Comparison of ENCODE assay signal across 8 cellular contexts in genomic region chr2:119679526-119679837, GRCh38. TPM values are rescaled to one million over a fixed set of nuclear protein-coding genes. Genes with fewer than 3 reads are reported as not detected.
DNase-seq lines count a peak whose midpoint lies in the region; ATAC-seq, FAIRE-seq and TF ChIP-seq lines count a peak whose summit lies in the region.

No MANE protein-coding gene starts in this region.

- WGBS in testis, 2 donors: 1 to 3% methylated on average over 9 of the region's 9 CpGs

- intact Hi-C loops in activated CD4-positive, alpha-beta T cell treated with anti-CD3 and anti-CD28 coated beads, Interleukin-2, amount 10 ng/mL, durations not matched to agents 24 days and 14 days (cut with micrococcal nuclease): loop anchor here (1.0 to 5.0 kb wide), 5 partner anchors 17 to 553 kb away; partner anchors contain the start of genes C2orf76, DBI, EPB41L5 and PTPN4
- intact Hi-C loops in kidney (cut with DNase I) (no loop called here), testis (cut with DNase I; ENCODE audit: low total_unique reads) (no loop called here)

- TF ChIP-seq CTCF in kidney (IDR thresholded peaks at IDR 0.05; ENCODE audit: borderline replicate concordance, extremely low read depth, insufficient read depth): no peak
- no peak for TF ChIP-seq CTCF in testis (IDR thresholded peaks at IDR 0.05)

- peaks cover 32% of the 10 kb centered on the region for H3K4me1 Mint-ChIP-seq in activated CD4-positive, alpha-beta T cell treated with anti-CD3 and anti-CD28 coated beads, Interleukin-2, amount 10 ng/mL, durations not matched to agents 24 days and 14 days
- H3K4me1 Mint-ChIP-seq in activated T-helper 17 cell treated with anti-CD3 and anti-CD28 coated beads, Interleukin-2, amount 50 U/mL, for 72 hours: peaks cover 30% of the 10 kb centered on the region

- H3K27me3 ChIP-seq in testis: no peaks in the 10 kb centered on the region

- H3K4me3 ChIP-seq in kidney (ENCODE audit: low read length in 2 of 2) (peak overlapping the region; percentile 64 to 90), testis (peak overlapping the region; percentile 81 to 92)

- H3K36me3 Mint-ChIP-seq in activated CD4-positive, alpha-beta T cell treated with anti-CD3 and anti-CD28 coated beads, Interleukin-2, amount 10 ng/mL, durations not matched to agents 24 days and 14 days (ENCODE audit: low read depth): peaks cover 13% of the 10 kb centered on the region
- no peaks in the 10 kb centered on the region for H3K36me3 Mint-ChIP-seq in activated T-helper 17 cell treated with anti-CD3 and anti-CD28 coated beads, Interleukin-2, amount 50 U/mL, for 72 hours (ENCODE audit: low read depth)

- H3K27me3 Mint-ChIP-seq in activated CD4-positive, alpha-beta T cell treated with anti-CD3 and anti-CD28 coated beads, Interleukin-2, amount 10 ng/mL, durations not matched to agents 24 days and 14 days: peaks cover 12% of the 10 kb centered on the region
- H3K27me3 Mint-ChIP-seq in activated T-helper 17 cell treated with anti-CD3 and anti-CD28 coated beads, Interleukin-2, amount 50 U/mL, for 72 hours: no peaks in the 10 kb centered on the region

- no peak for FAIRE-seq in kidney (lab: Jason Lieb, UNC)

- TF ChIP-seq POLR2A in testis (IDR thresholded peaks at IDR 0.05): no peak

- peak overlapping the region; percentile 38 to 48 for H3K27ac ChIP-seq in kidney (ENCODE audit: low read depth in 2 of 2, low read length in 2 of 2)
- H3K27ac ChIP-seq in testis: no peak overlapping the region

- H3K36me3 ChIP-seq in kidney (ENCODE audit: control insufficient read depth in 1 of 2, insufficient read depth in 2 of 2, low read length in 2 of 2) (peaks cover 0 to 7% of the 10 kb centered on the region in 2 donors), testis (ENCODE audit: low read depth, missing control alignments) (no peaks in the 10 kb centered on the region)

- H3K9me3 ChIP-seq in kidney (ENCODE audit: control insufficient read depth in 1 of 2, low read length in 2 of 2) (no peaks in the 10 kb centered on the region), testis (no peaks in the 10 kb centered on the region)

- H3K4me1 ChIP-seq in kidney (ENCODE audit: control insufficient read depth in 1 of 2, insufficient read depth in 1 of 2, low read depth in 1 of 2, low read length in 2 of 2) (peaks cover 9 to 17% of the 10 kb centered on the region in 2 donors), testis (peaks cover 26% of the 10 kb centered on the region)

- DNase-seq in activated CD4-positive, alpha-beta T cell treated with anti-CD3 and anti-CD28 coated beads, Interleukin-2, amount 10 ng/mL, durations not matched to agents 24 days and 14 days: no peak
- DNase-seq in activated CD4-positive, alpha-beta T cell treated with anti-CD3 and anti-CD28 coated beads, Interleukin-2, amount 50 U/mL, for 1 hour: no peak
- DNase-seq in kidney (no peak), testis (no peak), NCI-H774 (lab: John Stamatoyannopoulos, UW) (no peak)

- no peak for ATAC-seq in activated T-helper 17 cell treated with anti-CD3 and anti-CD28 coated beads, Interleukin-2, amount 50 U/mL, for 72 hours (replicated peaks)
- ATAC-seq in GM18873 (IDR thresholded peaks at IDR 0.05; ENCODE audit: low FRiP score, unreplicated experiment) (no peak), HG03095 (IDR thresholded peaks at IDR 0.05; ENCODE audit: unreplicated experiment) (no peak)

- H3K4me3 Mint-ChIP-seq in activated CD4-positive, alpha-beta T cell treated with anti-CD3 and anti-CD28 coated beads, Interleukin-2, amount 10 ng/mL, durations not matched to agents 24 days and 14 days: peak overlapping the region; percentile 87
- peak overlapping the region; percentile 90 for H3K4me3 Mint-ChIP-seq in activated T-helper 17 cell treated with anti-CD3 and anti-CD28 coated beads, Interleukin-2, amount 50 U/mL, for 72 hours

- no peaks in the 10 kb centered on the region for H3K9me3 Mint-ChIP-seq in activated CD4-positive, alpha-beta T cell treated with anti-CD3 and anti-CD28 coated beads, Interleukin-2, amount 10 ng/mL, durations not matched to agents 24 days and 14 days
- no peaks in the 10 kb centered on the region for H3K9me3 Mint-ChIP-seq in activated T-helper 17 cell treated with anti-CD3 and anti-CD28 coated beads, Interleukin-2, amount 50 U/mL, for 72 hours

- peak overlapping the region; percentile 10 to 83 for H3K9ac ChIP-seq in kidney (ENCODE audit: low read length in 2 of 2)

- H3K27ac Mint-ChIP-seq in activated CD4-positive, alpha-beta T cell treated with anti-CD3 and anti-CD28 coated beads, Interleukin-2, amount 10 ng/mL, durations not matched to agents 24 days and 14 days: peak overlapping the region; percentile 76
- H3K27ac Mint-ChIP-seq in activated T-helper 17 cell treated with anti-CD3 and anti-CD28 coated beads, Interleukin-2, amount 50 U/mL, for 72 hours: peak overlapping the region; percentile 83

RNA-seq across cellular contexts. Expression of gene TMEM177, which starts 0.5 kb away (rescaled TPM):
- 19.0 and 20.6 TPM in 2 replicates for total RNA-seq in activated CD4-positive, alpha-beta T cell treated with anti-CD3 and anti-CD28 coated beads, Interleukin-2, amount 10 ng/mL, durations not matched to agents 24 days and 14 days
- 10 to 100 TPM in 1 of 2 donors, 1 to 10 TPM in 1; 7.5 to 11.2 TPM for total RNA-seq in activated T-helper 17 cell treated with anti-CD3 and anti-CD28 coated beads, Interleukin-2, amount 50 U/mL, for 72 hours
- total RNA-seq in kidney (13.3 TPM), testis (10 to 100 TPM; 26.4 to 28.8 TPM)
- polyA plus RNA-seq in kidney (ENCODE audit: insufficient read depth, low read depth, low replicate concordance) (31.5 TPM), testis (ENCODE audit: insufficient read depth, low read depth, low replicate concordance) (19.0 TPM)

Comparison
In these comparisons a context has a peak if more than half of its experiments do, and no peak if none do; other contexts are left out.
1. H3K27ac ChIP-seq: peak in kidney (2 of 2); none in testis (0 of 2).